In the genomic region with DNA sequence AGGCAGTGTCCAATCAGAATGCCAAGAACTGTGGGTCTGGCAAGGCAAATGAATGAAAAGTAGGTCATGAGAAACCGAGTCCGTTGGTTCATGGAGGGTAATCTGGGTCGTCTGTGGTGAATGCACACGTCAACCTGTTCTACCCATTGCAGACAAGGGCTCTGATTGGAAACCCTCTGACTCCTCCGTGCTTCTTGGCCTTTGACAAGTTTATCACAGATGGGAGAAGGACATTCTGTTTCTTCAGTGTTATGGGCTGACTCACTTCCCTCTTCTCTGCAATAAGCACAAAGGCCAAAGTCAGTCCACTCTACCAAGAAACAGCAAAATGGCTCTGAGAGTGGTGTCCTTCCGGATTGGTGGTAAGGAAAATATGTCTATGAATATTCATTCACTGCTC, we compare ENCODE assay signal across 11 cellular contexts.
A peak's percentile ranks its signal among the peaks of the same experiment; 100 is the strongest.
DNase-seq lines count a peak whose midpoint lies in the region; ATAC-seq, FAIRE-seq and TF ChIP-seq lines count a peak whose summit lies in the region.
"Had no signal": no experiment of that assay in that cellular context is flagged by ENCODE, and none has a peak within 500 bp of the region (broad histone marks: within the 10 kb centered on the region; RNA-seq: fewer than 3 reads in every experiment).

No MANE protein-coding gene starts in this region.

- FAIRE-seq in HTR-8/SVneo (lab: Jason Lieb, UNC) = no peak
- FAIRE-seq in small intestine (lab: Jason Lieb, UNC) = no peak

- H3K4me1 ChIP-seq in heart left ventricle = peaks cover 0 to 54% (median 29%) of the 10 kb centered on the region in 12 donors
- H3K4me1 ChIP-seq in small intestine (ENCODE audit: control insufficient read depth in 2 of 2, insufficient read depth in 1 of 2, low read depth in 1 of 2, low read length in 1 of 2) = peaks cover 14 to 27% of the 10 kb centered on the region in 2 donors

- no peaks in the 10 kb centered on the region for H3K36me3 ChIP-seq in heart left ventricle
- no peaks in the 10 kb centered on the region for H3K36me3 ChIP-seq in small intestine (ENCODE audit: control insufficient read depth in 2 of 2, insufficient read depth in 2 of 2, low read length in 2 of 2)
- H3K36me3 ChIP-seq: spleen had no signal

- DNase-seq in HTR-8/SVneo (ENCODE audit: insufficient read length, low spot score) = peak; percentile 21
- DNase-seq in heart left ventricle = peak in 1 of 5 donors; percentile 57
- DNase-seq in small intestine = peak; percentile 97
- DNase-seq in NCI-H2171 (lab: John Stamatoyannopoulos, UW) = no peak
- no peak for DNase-seq in ureter (ENCODE audit: low spot score)
- DNase-seq in NCI-H748 (lab: John Stamatoyannopoulos, UW; ENCODE audit: unreplicated experiment) = no peak
- DNase-seq: DMS 273 treated with DMSO at 0.1 percent for 48 hours, NCI-H1092, spleen had no signal

- H3K27ac Mint-ChIP-seq in activated T-helper 17 cell treated with anti-CD3 and anti-CD28 coated beads, Interleukin-2, amount 50 U/mL, for 72 hours = no peak overlapping the region

- H3K4me3 Mint-ChIP-seq in activated T-helper 17 cell treated with anti-CD3 and anti-CD28 coated beads, Interleukin-2, amount 50 U/mL, for 72 hours = no peak overlapping the region

- 62 to 69% (median 66%) methylated on average over 6 of the region's 6 CpGs for WGBS in heart left ventricle, 4 donors
- WGBS in small intestine, 3 donors = 19 to 61% (median 42%) methylated on average over 6 of the region's 6 CpGs

- peaks cover 8% of the 10 kb centered on the region for H3K27me3 Mint-ChIP-seq in activated T-helper 17 cell treated with anti-CD3 and anti-CD28 coated beads, Interleukin-2, amount 50 U/mL, for 72 hours

- TF ChIP-seq POLR2A in heart left ventricle (IDR thresholded peaks at IDR 0.05) = no peak

- H3K9me3 ChIP-seq in heart left ventricle (no peaks in the 10 kb centered on the region), small intestine (ENCODE audit: control insufficient read depth, low read depth) (no peaks in the 10 kb centered on the region)
- H3K9me3 ChIP-seq: spleen had no signal

- H3K27me3 ChIP-seq in heart left ventricle (no peaks in the 10 kb centered on the region), small intestine (ENCODE audit: control insufficient read depth in 2 of 2, insufficient read depth in 2 of 2, low read length in 2 of 2) (no peaks in the 10 kb centered on the region)

- H3K4me1 Mint-ChIP-seq in activated T-helper 17 cell treated with anti-CD3 and anti-CD28 coated beads, Interleukin-2, amount 50 U/mL, for 72 hours = no peaks in the 10 kb centered on the region

- TF ChIP-seq CTCF in heart left ventricle (IDR thresholded peaks at IDR 0.05) = no peak

- no peak overlapping the region for H3K4me3 ChIP-seq in heart left ventricle
- no peak overlapping the region for H3K4me3 ChIP-seq in small intestine (ENCODE audit: low read depth in 1 of 2, low read length in 2 of 2)
- H3K4me3 ChIP-seq: spleen had no signal

- no peaks in the 10 kb centered on the region for H3K9me3 Mint-ChIP-seq in activated T-helper 17 cell treated with anti-CD3 and anti-CD28 coated beads, Interleukin-2, amount 50 U/mL, for 72 hours

- intact Hi-C loops in heart left ventricle (cut with DNase I) = loop anchor here in 3 of 10 donors (5.0 to 10.0 kb wide), 3 partner anchors 33 to 70 kb away; no protein-coding TSS in a partner anchor

- H3K36me3 Mint-ChIP-seq in activated T-helper 17 cell treated with anti-CD3 and anti-CD28 coated beads, Interleukin-2, amount 50 U/mL, for 72 hours (ENCODE audit: low read depth) = no peaks in the 10 kb centered on the region

- peak overlapping the region in 2 of 12 donors; percentile 43 to 47 for H3K27ac ChIP-seq in heart left ventricle
- peak overlapping the region; percentile 53 to 83 for H3K27ac ChIP-seq in small intestine (ENCODE audit: low read depth in 1 of 2, low read length in 1 of 2)
- H3K27ac ChIP-seq: spleen had no signal

- ATAC-seq in activated T-helper 17 cell treated with anti-CD3 and anti-CD28 coated beads, Interleukin-2, amount 50 U/mL, for 72 hours (replicated peaks) = peak; percentile 65
- ATAC-seq in heart left ventricle = peak in 3 of 4 donors; percentile 28 to 83 (median 74)
- no peak for ATAC-seq in GM19324 (IDR thresholded peaks at IDR 0.05; ENCODE audit: low FRiP score, unreplicated experiment)

Comparison
In these comparisons a context has a peak if more than half of its experiments do, and no peak if none do; other contexts are left out.
1. DNase-seq: peak in HTR-8/SVneo (single experiment) and small intestine (single experiment); none in NCI-H2171 (single experiment), ureter (single experiment) and NCI-H748 (single experiment).